ENCODE assay signal across 26 cellular contexts in genomic region chr3:193735850-193736249, GRCh38.
"Had no signal": no experiment of that assay in that cellular context is flagged by ENCODE, and none has a peak within 500 bp of the region (broad histone marks: within the 10 kb centered on the region; RNA-seq: fewer than 3 reads in every experiment).

No MANE protein-coding gene starts in this region.

- H3K27ac ChIP-seq: coronary artery, dorsolateral prefrontal cortex, epithelial cell of prostate, esophagus squamous epithelium, gastrocnemius medialis, heart right ventricle, left lung, lower lobe of right lung had no signal

- ATAC-seq: esophagus mucosa; gastrocnemius medialis; heart right ventricle; left cardiac atrium; left lung; left ventricle myocardium superior; lower lobe of right lung; naive thymus-derived CD4-positive, alpha-beta T cell had no signal

- DNase-seq: dermis blood vessel endothelial cell; dorsolateral prefrontal cortex; effector CD4-positive, alpha-beta T cell; effector memory CD4-positive, alpha-beta T cell; erythroblast; esophagus squamous epithelium; foreskin fibroblast; foreskin melanocyte; gastrocnemius medialis; glutamatergic neuron; head of caudate nucleus; heart right ventricle; hippocampal formation; left cardiac atrium; left lung; left ventricle myocardium superior; lower lobe of right lung; mesenchymal stem cell; naive thymus-derived CD4-positive, alpha-beta T cell had no signal

- H3K36me3 ChIP-seq: esophagus squamous epithelium, gastrocnemius medialis, heart right ventricle, left lung, lower lobe of right lung had no signal

- H3K4me1 ChIP-seq: esophagus squamous epithelium, gastrocnemius medialis, heart right ventricle, left lung, lower lobe of right lung had no signal

- H3K27me3 ChIP-seq: dorsolateral prefrontal cortex, esophagus squamous epithelium, gastrocnemius medialis had no signal

- H3K9me3 ChIP-seq: esophagus squamous epithelium, gastrocnemius medialis, heart right ventricle, left lung, lower lobe of right lung had no signal

- H3K4me3 ChIP-seq: coronary artery, dorsolateral prefrontal cortex, esophagus squamous epithelium, gastrocnemius medialis, heart right ventricle, left lung, lower lobe of right lung had no signal

- FAIRE-seq: colon, endothelial cell of umbilical vein, islet of Langerhans, keratinocyte had no signal
